ENCODE assay signal across 26 cellular contexts in genomic region chr2:104385743-104386142, GRCh38.
"Had no signal": no experiment of that assay in that cellular context is flagged by ENCODE, and none has a peak within 500 bp of the region (broad histone marks: within the 10 kb centered on the region; RNA-seq: fewer than 3 reads in every experiment).

No MANE protein-coding gene starts in this region.

- H3K27me3 ChIP-seq: MG63 had no signal

- H3K4me2 ChIP-seq: SK-N-SH had no signal

- H3K4me3 ChIP-seq: MG63 had no signal

- H3K27ac ChIP-seq: RWPE1 had no signal

- DNase-seq: IMR-90; Karpas-422; KG1; MG63; NCI-H1092; NCI-H1105 treated with DMSO at 0.1 percent for 48 hours; NCI-H1417 treated with DMSO at 0.1 percent for 48 hours; NCI-H146; NCI-H1694 treated with DMSO at 0.1 percent for 48 hours; NCI-H1930; NCI-H2081; NCI-H2171; NCI-H226; NCI-H446; NCI-H510A; NCI-H524 treated with DMSO at 0.1 percent for 48 hours; NCI-H69; NCI-H774; NK-92 treated with Interleukin-12 subunit alpha and Interleukin-12 subunit beta, amount 100 ng/mL, for 24 hours; PC-3; SHP77; SK-N-SH; SW 1271; T-helper 1 cell had no signal

- H3K36me3 ChIP-seq: MG63 had no signal

- H3K9ac ChIP-seq: SK-N-SH had no signal

- ATAC-seq: Panc1, PC-3 had no signal

- H3K9me3 ChIP-seq: MG63, SK-N-SH had no signal
